ENCODE assay signal across 21 cellular contexts in genomic region chr3:47758261-47759025, GRCh38.
"Had no signal": no experiment of that assay in that cellular context is flagged by ENCODE, and none has a peak within 500 bp of the region (broad histone marks: within the 10 kb centered on the region; RNA-seq: fewer than 3 reads in every experiment).

No MANE protein-coding gene starts in this region.

- H3K27ac Mint-ChIP-seq: natural killer cell treated with Interleukin-12 subunit alpha and Interleukin-12 subunit beta and Interleukin-15 and Interleukin-18, amount 100 ng/mL, for 72 hours; neural progenitor cell; stimulated activated effector memory CD8-positive, alpha-beta T cell treated with anti-CD3 and anti-CD28 coated beads, Interleukin-12 subunit alpha, Interleukin-12 subunit beta, amount 100 ng/mL, for 72 hours; stimulated activated naive CD8-positive, alpha-beta T cell treated with anti-CD3 and anti-CD28 coated beads, Interleukin-15, Interleukin-2, amounts not matched to agents 100 ng/mL and 50 ng/mL, for 24 hours had no signal

- ATAC-seq: effector memory CD8-positive, alpha-beta T cell; natural killer cell treated with Interleukin-12 subunit alpha and Interleukin-12 subunit beta and Interleukin-15 and Interleukin-18, amount 100 ng/mL, for 72 hours; stimulated activated effector memory CD8-positive, alpha-beta T cell treated with anti-CD3 and anti-CD28 coated beads, Interleukin-12 subunit alpha, Interleukin-12 subunit beta, amount 100 ng/mL, for 72 hours had no signal

- H3K27me3 Mint-ChIP-seq: effector memory CD8-positive, alpha-beta T cell; natural killer cell treated with Interleukin-12 subunit alpha and Interleukin-12 subunit beta and Interleukin-15 and Interleukin-18, amount 100 ng/mL, for 72 hours; stimulated activated naive CD8-positive, alpha-beta T cell treated with anti-CD3 and anti-CD28 coated beads, Interleukin-15, Interleukin-2, amounts not matched to agents 100 ng/mL and 50 ng/mL, for 24 hours had no signal

- H3K4me1 ChIP-seq: neural progenitor cell, testis, transverse colon had no signal

- DNase-seq: cortex of kidney; effector memory CD8-positive, alpha-beta T cell; esophagus squamous epithelium; foreskin fibroblast; immature natural killer cell; left ventricle myocardium inferior; mesenchymal stem cell; midbrain; nucleus accumbens; ovary; stimulated activated CD4-positive, alpha-beta T cell treated with anti-CD3 and anti-CD28 coated beads, Interleukin-2, amount 100 ng/mL, for 48 hours; stimulated activated CD8-positive, alpha-beta memory T cell treated with anti-CD3 and anti-CD28 coated beads, Interleukin-4, amount 100 ng/mL, for 48 hours; testis; transverse colon had no signal

- H3K4me3 ChIP-seq: esophagus squamous epithelium, left ventricle myocardium inferior, lung, neural progenitor cell, ovary, right atrium auricular region, smooth muscle cell, testis, transverse colon had no signal

- H3K27ac ChIP-seq: left ventricle myocardium inferior, neural progenitor cell, ovary, right atrium auricular region, testis, transverse colon had no signal

- H3K4me3 Mint-ChIP-seq: effector memory CD8-positive, alpha-beta T cell; immature natural killer cell; natural killer cell treated with Interleukin-12 subunit alpha and Interleukin-12 subunit beta and Interleukin-15 and Interleukin-18, amount 100 ng/mL, for 72 hours; neural progenitor cell; stimulated activated effector memory CD8-positive, alpha-beta T cell treated with anti-CD3 and anti-CD28 coated beads, Interleukin-12 subunit alpha, Interleukin-12 subunit beta, amount 100 ng/mL, for 72 hours; stimulated activated naive CD8-positive, alpha-beta T cell treated with anti-CD3 and anti-CD28 coated beads, Interleukin-15, Interleukin-2, amounts not matched to agents 100 ng/mL and 50 ng/mL, for 24 hours had no signal

- H3K9me3 ChIP-seq: esophagus squamous epithelium, left ventricle myocardium inferior, ovary, right atrium auricular region, testis, transverse colon had no signal

- H3K9ac ChIP-seq: neural progenitor cell had no signal

- H3K9me3 Mint-ChIP-seq: effector memory CD8-positive, alpha-beta T cell; immature natural killer cell; natural killer cell treated with Interleukin-12 subunit alpha and Interleukin-12 subunit beta and Interleukin-15 and Interleukin-18, amount 100 ng/mL, for 72 hours; neural progenitor cell; stimulated activated effector memory CD8-positive, alpha-beta T cell treated with anti-CD3 and anti-CD28 coated beads, Interleukin-12 subunit alpha, Interleukin-12 subunit beta, amount 100 ng/mL, for 72 hours; stimulated activated naive CD8-positive, alpha-beta T cell treated with anti-CD3 and anti-CD28 coated beads, Interleukin-15, Interleukin-2, amounts not matched to agents 100 ng/mL and 50 ng/mL, for 24 hours had no signal

- H3K36me3 ChIP-seq: neural progenitor cell, ovary, right atrium auricular region had no signal

- H3K27me3 ChIP-seq: esophagus squamous epithelium, neural progenitor cell, ovary, right atrium auricular region, testis, transverse colon had no signal

- H3K4me1 Mint-ChIP-seq: neural progenitor cell had no signal
